ENCODE assay signal across 36 cellular contexts in the genomic region with DNA sequence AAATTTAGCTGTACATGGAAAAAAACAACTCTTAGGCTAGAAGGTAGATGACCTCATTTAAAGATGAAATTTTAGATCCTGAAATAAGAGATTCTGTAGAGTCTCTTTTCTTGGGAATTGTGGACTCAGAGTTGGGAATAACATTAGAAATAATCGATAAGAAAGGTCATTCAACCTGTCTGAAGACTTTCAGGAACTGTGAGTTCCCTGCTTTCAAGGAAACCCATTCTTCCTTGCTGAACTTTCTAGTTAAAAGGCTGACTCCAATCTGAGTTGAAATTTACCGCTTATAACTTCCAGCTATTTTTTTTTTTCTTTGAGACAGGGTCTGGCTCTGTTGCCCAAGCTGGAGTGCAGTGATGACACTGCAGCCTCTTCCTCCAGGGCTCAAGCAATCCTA.
"Had no signal": no experiment of that assay in that cellular context is flagged by ENCODE, and none has a peak within 500 bp of the region (broad histone marks: within the 10 kb centered on the region; RNA-seq: fewer than 3 reads in every experiment).

No MANE protein-coding gene starts in this region.

- H3K4me1 ChIP-seq: adrenal gland, body of pancreas, breast epithelium had no signal

- DNase-seq: activated CD4-positive, alpha-beta memory T cell treated with anti-CD3 and anti-CD28 coated beads, Interleukin-2, amount 10 ng/mL, durations not matched to agents 7 days and 5 days; activated CD4-positive, alpha-beta T cell treated with anti-CD3 and anti-CD28 coated beads for 1 hour; activated CD4-positive, alpha-beta T cell treated with anti-CD3 and anti-CD28 coated beads for 36 hours; activated CD4-positive, alpha-beta T cell treated with anti-CD3 and anti-CD28 coated beads for 48 hours; activated CD4-positive, alpha-beta T cell treated with anti-CD3 and anti-CD28 coated beads, Interleukin-2, amount 10 ng/mL, durations not matched to agents 7 days and 5 days; activated CD4-positive, alpha-beta T cell treated with anti-CD3 and anti-CD28 coated beads, Interleukin-2, amount 50 U/mL, for 48 hours; activated CD4-positive, CD25-positive, alpha-beta regulatory T cell; activated CD8-positive, alpha-beta memory T cell treated with anti-CD3 and anti-CD28 coated beads for 24 hours; activated CD8-positive, alpha-beta memory T cell treated with anti-CD3 and anti-CD28 coated beads, Interleukin-2, amount 10 ng/mL, durations not matched to agents 7 days and 5 days; activated CD8-positive, alpha-beta T cell treated with anti-CD3 and anti-CD28 coated beads, Interleukin-2, amount 10 ng/mL, durations not matched to agents 7 days and 5 days; activated effector memory CD4-positive, alpha-beta T cell treated with anti-CD3 and anti-CD28 coated beads, Interleukin-2, amount 50 U/mL, for 16 hours; activated gamma-delta T cell treated with Interleukin-2 at 50 U/mL for 16 hours; activated naive CD4-positive, alpha-beta T cell; activated naive CD4-positive, alpha-beta T cell treated with anti-CD3 and anti-CD28 coated beads for 36 hours; activated naive CD4-positive, alpha-beta T cell treated with anti-CD3 and anti-CD28 coated beads, Interleukin-2, amount 50 U/mL, for 16 hours; activated naive CD8-positive, alpha-beta T cell treated with anti-CD3 and anti-CD28 coated beads for 36 hours; activated T-cell treated with anti-CD3 and anti-CD28 coated beads for 4 hours; activated T-cell treated with anti-CD3 and anti-CD28 coated beads, Interleukin-2, amount 50 U/mL, for 1 hour; activated T-cell treated with anti-CD3 and anti-CD28 coated beads, Interleukin-2, amount 50 U/mL, for 4 hours; activated T-cell treated with anti-CD3 and anti-CD28 coated beads, Interleukin-2, amount 50 U/mL, for 72 hours; adrenal gland; amniotic stem cell; aorta; body of pancreas; brain microvascular endothelial cell; central memory CD4-positive, alpha-beta T cell; T-helper 1 cell; T-helper 2 cell; T-helper 9 cell; WERI-Rb-1 had no signal

- H3K27ac ChIP-seq: adrenal gland, body of pancreas, brain microvascular endothelial cell, breast epithelium, WERI-Rb-1 had no signal

- H3K36me3 ChIP-seq: adrenal gland, brain microvascular endothelial cell, breast epithelium, WERI-Rb-1 had no signal

- H3K27me3 ChIP-seq: adrenal gland, body of pancreas, brain microvascular endothelial cell, breast epithelium had no signal

- FAIRE-seq: astrocyte, TTC549 had no signal

- H3K4me3 ChIP-seq: adrenal gland, body of pancreas, breast epithelium had no signal

- H3K9me3 ChIP-seq: adrenal gland, body of pancreas, breast epithelium had no signal

- ATAC-seq: activated CD4-positive, alpha-beta T cell treated with anti-CD3 and anti-CD28 coated beads for 36 hours; activated CD4-positive, CD25-positive, alpha-beta regulatory T cell treated with anti-CD3 and anti-CD28 coated beads, Interleukin-2, amount 50 U/mL, for 24 hours; activated CD8-positive, alpha-beta memory T cell treated with anti-CD3 and anti-CD28 coated beads, Interleukin-2, amount 10 ng/mL, durations not matched to agents 7 days and 5 days; activated CD8-positive, alpha-beta T cell treated with anti-CD3 and anti-CD28 coated beads, Interleukin-2, amount 10 ng/mL, durations not matched to agents 7 days and 5 days; activated naive CD4-positive, alpha-beta T cell treated with anti-CD3 and anti-CD28 coated beads, Interleukin-2, amount 50 U/mL, for 72 hours; activated T-cell treated with anti-CD3 and anti-CD28 coated beads, Interleukin-2, amount 50 U/mL, for 4 hours; activated T-cell treated with anti-CD3 and anti-CD28 coated beads, Interleukin-2, amount 50 U/mL, for 72 hours; activated T-helper 17 cell treated with anti-CD3 and anti-CD28 coated beads, Interleukin-2, amount 50 U/mL, for 72 hours; body of pancreas had no signal
